Comparison of ENCODE assay signal across 9 cellular contexts in genomic region chr2:189412330-189412953, GRCh38. TPM values are rescaled to one million over a fixed set of nuclear protein-coding genes. Genes with fewer than 3 reads are reported as not detected.
DNase-seq lines count a peak whose midpoint lies in the region; ATAC-seq and TF ChIP-seq lines count a peak whose summit lies in the region.
"Had no signal": no experiment of that assay in that cellular context is flagged by ENCODE, and none has a peak within 500 bp of the region (broad histone marks: within the 10 kb centered on the region; RNA-seq: fewer than 3 reads in every experiment).

No MANE protein-coding gene starts in this region.

- peak; percentile 56 for DNase-seq in DMS153 treated with DMSO at 0.1 percent for 48 hours (lab: John Stamatoyannopoulos, UW; ENCODE audit: unreplicated experiment)
- no peak for DNase-seq in DMS153 (lab: John Stamatoyannopoulos, UW)
- DNase-seq in SK-MEL-5 (ENCODE audit: low read depth, low spot score): peak; percentile 54
- DNase-seq in breast epithelium (ENCODE audit: low spot score in 2 of 2): no peak
- DNase-seq in left lung: no peak
- peak in 2 of 3 experiments; percentile 5 to 14 for DNase-seq in stimulated activated CD4-positive, alpha-beta T cell treated with anti-CD3 and anti-CD28 coated beads, TNF-alpha, amount 100 ng/mL, for 4 hours (ENCODE audit: low read depth in 3 of 3)

- peak; percentile 47 to 65 (median 62) for TF ChIP-seq CTCF in breast epithelium (IDR thresholded peaks at IDR 0.05)
- peak; percentile 62 to 69 for TF ChIP-seq CTCF in left lung (IDR thresholded peaks at IDR 0.05)

- peak; percentile 82 for ATAC-seq in GM21423 (IDR thresholded peaks at IDR 0.05; ENCODE audit: unreplicated experiment)
- ATAC-seq in left lung: peak; percentile 84

- H3K9me3 ChIP-seq in breast epithelium: no peaks in the 10 kb centered on the region
- no peaks in the 10 kb centered on the region for H3K9me3 ChIP-seq in left lung
- H3K9me3 ChIP-seq: BLaER1 treated with 17β-estradiol and CSF1 and Interleukin-3, amounts not matched to agents 10 nM and 100 nM had no signal

- peak; percentile 87 for TF ChIP-seq RAD21 in Ishikawa (IDR thresholded peaks at IDR 0.05; ENCODE audit: low read depth)

- no peak for TF ChIP-seq POLR2A in breast epithelium (IDR thresholded peaks at IDR 0.05)

- intact Hi-C loops in breast epithelium (cut with DNase I; ENCODE audit: low total_unique reads): no loop called here
- intact Hi-C loops in left lung (cut with DNase I): loop anchor here in 1 of 2 donors (10.0 kb wide), 2 partner anchors 318 to 428 kb away; no protein-coding TSS in a partner anchor

- H3K36me3 ChIP-seq in breast epithelium: no peaks in the 10 kb centered on the region
- no peaks in the 10 kb centered on the region for H3K36me3 ChIP-seq in left lung
- H3K36me3 ChIP-seq: BLaER1 treated with 17β-estradiol and CSF1 and Interleukin-3, amounts not matched to agents 10 nM and 100 nM had no signal

- H3K4me3 ChIP-seq in breast epithelium: no peak overlapping the region
- H3K4me3 ChIP-seq in left lung: no peak overlapping the region
- H3K4me3 ChIP-seq: BLaER1 treated with 17β-estradiol and CSF1 and Interleukin-3, amounts not matched to agents 10 nM and 100 nM had no signal

- H3K27ac ChIP-seq in breast epithelium (no peak overlapping the region), left lung (peak overlapping the region in 1 of 2 donors; percentile 4)
- H3K27ac ChIP-seq: BLaER1 treated with 17β-estradiol and CSF1 and Interleukin-3, amounts not matched to agents 10 nM and 100 nM had no signal

- no peak for TF ChIP-seq EP300 in Ishikawa (IDR thresholded peaks at IDR 0.05; ENCODE audit: borderline replicate concordance)

- in situ Hi-C loops in SK-MEL-5 (cut with HindIII; ENCODE audit: low pct_unique_long_range_greater_than_20kb, low sequenced_read_pairs): no loop called here

- H3K4me1 ChIP-seq in breast epithelium: no peaks in the 10 kb centered on the region
- H3K4me1 ChIP-seq in left lung: peaks cover 0 to 7% of the 10 kb centered on the region in 2 donors
- H3K4me1 ChIP-seq: BLaER1 treated with 17β-estradiol and CSF1 and Interleukin-3, amounts not matched to agents 10 nM and 100 nM had no signal

- H3K27me3 ChIP-seq in breast epithelium (no peaks in the 10 kb centered on the region), left lung (no peaks in the 10 kb centered on the region)
- H3K27me3 ChIP-seq: BLaER1 treated with 17β-estradiol and CSF1 and Interleukin-3, amounts not matched to agents 10 nM and 100 nM had no signal

TF ChIP-seq in Ishikawa, 13 proteins besides CTCF, POLR2A, EP300 and RAD21:
- peak; percentile 14; the same call in 1 of the 2 replicates for TF ChIP-seq CEBPB (IDR thresholded peaks at IDR 0.05)
- no peak for TF ChIP-seq ZBTB7A (IDR thresholded peaks at IDR 0.05; ENCODE audit: low read depth)

RNA-seq across cellular contexts. Expression of gene WDR75, which starts 28.8 kb away (rescaled TPM):
- total RNA-seq in SK-MEL-5 (2014; rRNA removed; shearing (Covaris generic)): 56.5 and 66.9 TPM in 2 replicates
- polyA plus RNA-seq in SK-MEL-5 (2015; cell fraction: cytosol; rRNA removed): 25.1 and 33.7 TPM in 2 replicates
- 161 and 193 TPM in 2 replicates for polyA plus RNA-seq in SK-MEL-5 (2015; cell fraction: nucleus; rRNA removed)
- total RNA-seq in breast epithelium: 10 to 100 TPM; 40.0 to 52.4 (median 45.2) TPM
- total RNA-seq in left lung: 10 to 100 TPM; 24.6 to 34.3 TPM

Comparison
In these comparisons a context has a peak if more than half of its experiments do, and no peak if none do; other contexts are left out.
1. DNase-seq: peak in DMS153 treated with DMSO at 0.1 percent for 48 hours (single experiment), SK-MEL-5 (single experiment) and stimulated activated CD4-positive, alpha-beta T cell treated with anti-CD3 and anti-CD28 coated beads, TNF-alpha, amount 100 ng/mL, for 4 hours (2 of 3); none in DMS153 (single experiment), breast epithelium (0 of 2) and left lung (0 of 2).